In the genomic region with DNA sequence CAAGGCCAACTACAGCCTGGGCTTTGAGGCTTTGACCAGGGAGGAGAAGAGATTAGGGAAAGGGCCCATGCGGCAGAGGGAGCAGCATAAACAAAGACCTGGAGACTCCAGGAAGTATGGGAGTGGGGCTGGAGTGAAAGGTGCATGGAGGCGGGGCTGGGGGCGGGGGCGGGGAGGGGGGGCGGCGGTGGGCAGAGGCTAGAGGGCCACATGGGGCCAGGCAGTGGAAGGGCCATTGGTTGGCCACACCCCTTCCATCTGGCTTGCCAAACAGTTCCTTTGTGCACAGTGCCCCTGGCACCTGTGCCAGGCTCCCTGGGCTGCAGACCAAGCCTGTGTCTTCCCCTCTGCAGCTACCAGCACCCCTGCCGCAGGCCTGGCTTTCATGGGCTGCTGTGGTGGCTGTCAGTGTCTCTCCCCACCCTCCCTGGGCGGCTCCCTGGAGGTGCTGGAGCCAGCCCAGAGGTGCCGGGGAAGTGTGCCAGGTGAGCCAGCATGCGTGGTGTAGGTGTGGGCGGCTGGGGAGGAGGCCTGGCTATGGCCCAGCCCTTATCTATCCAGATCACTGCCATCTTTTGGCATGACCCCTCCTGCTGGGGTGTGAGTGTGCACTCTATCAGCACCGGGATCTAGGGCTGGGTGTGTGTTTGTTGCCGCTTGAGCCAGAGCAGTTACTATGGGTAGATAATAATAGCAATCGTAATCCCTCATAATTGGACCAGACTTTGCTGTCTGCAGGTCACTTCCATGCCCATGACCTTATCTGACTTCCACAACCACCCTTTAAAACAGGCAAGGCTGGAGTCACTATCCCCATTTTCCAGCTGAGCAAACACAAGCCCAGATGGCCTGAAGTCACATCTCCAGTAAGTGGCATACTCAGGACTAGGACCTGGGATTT, we compare ENCODE assay signal across 9 cellular contexts. TPM values are rescaled to one million over a fixed set of nuclear protein-coding genes. Genes with fewer than 3 reads are reported as not detected.
DNase-seq lines count a peak whose midpoint lies in the region; ATAC-seq and TF ChIP-seq lines count a peak whose summit lies in the region.
"Had no signal": no experiment of that assay in that cellular context is flagged by ENCODE, and none has a peak within 500 bp of the region (broad histone marks: within the 10 kb centered on the region; RNA-seq: fewer than 3 reads in every experiment).

No MANE protein-coding gene starts in this region.

- TF ChIP-seq POLR2A in transverse colon (IDR thresholded peaks at IDR 0.05), result no peak

- TF ChIP-seq EP300 in transverse colon (IDR thresholded peaks at IDR 0.05; ENCODE audit: low read depth), result no peak

- no peaks in the 10 kb centered on the region for H3K27me3 ChIP-seq in heart right ventricle
- H3K27me3 ChIP-seq in transverse colon, result no peaks in the 10 kb centered on the region

- H3K27ac Mint-ChIP-seq in T-helper 2 cell treated with Interferon-gamma antibody and Interleukin-4, amounts not matched to agents 5 μg/mL and 100 μg/mL, for 36 hours, result peak overlapping the region; percentile 43
- no peak overlapping the region for H3K27ac Mint-ChIP-seq in chondrocyte (ENCODE audit: unreplicated experiment)

- H3K4me1 ChIP-seq in heart right ventricle (peaks cover 33 to 100% (median 90%) of the 10 kb centered on the region in 9 donors), transverse colon (peaks cover 33 to 65% (median 48%) of the 10 kb centered on the region in 4 donors)

- CTCF ChIA-PET in RWPE1 (lab: Yijun Ruan, JAX), result interaction anchor here (0.6 to 0.7 kb wide), 2 partner anchors 72 to 1474 kb away, joined by 3 to 4 read pairs; no protein-coding TSS in a partner anchor

- peaks cover 39% of the 10 kb centered on the region for H3K36me3 Mint-ChIP-seq in T-helper 2 cell treated with Interferon-gamma antibody and Interleukin-4, amounts not matched to agents 5 μg/mL and 100 μg/mL, for 36 hours (ENCODE audit: low read depth)
- peaks cover 2% of the 10 kb centered on the region for H3K36me3 Mint-ChIP-seq in chondrocyte (ENCODE audit: low read depth)

- TF ChIP-seq CTCF in RWPE1 (conservative IDR thresholded peaks at IDR 0.05; ENCODE audit: low read depth), result no peak
- no peak for TF ChIP-seq CTCF in heart right ventricle (IDR thresholded peaks at IDR 0.05)
- no peak for TF ChIP-seq CTCF in transverse colon (IDR thresholded peaks at IDR 0.05)
- no peak for TF ChIP-seq CTCF in chondrocyte (IDR thresholded peaks at IDR 0.05)

- no peak for DNase-seq in T-helper 2 cell treated with Interferon-gamma antibody and Interleukin-4, amounts not matched to agents 5 μg/mL and 100 μg/mL, for 36 hours (ENCODE audit: low spot score)
- DNase-seq in T-helper 2 cell (no peak), RWPE1 (ENCODE audit: low spot score) (peak; percentile 54), heart right ventricle (peak; percentile 65 to 73), transverse colon (peak; percentile 85), epidermal melanocyte (ENCODE audit: insufficient read length, low spot score) (no peak), chondrocyte (ENCODE audit: low spot score) (no peak)

- H3K4me3 Mint-ChIP-seq in T-helper 2 cell treated with Interferon-gamma antibody and Interleukin-4, amounts not matched to agents 5 μg/mL and 100 μg/mL, for 36 hours, result no peak overlapping the region
- no peak overlapping the region for H3K4me3 Mint-ChIP-seq in chondrocyte (ENCODE audit: unreplicated experiment)

- H3K27ac ChIP-seq in RWPE1 (peak overlapping the region; percentile 75), heart right ventricle (peak overlapping the region; percentile 17 to 79 (median 67)), transverse colon (peak overlapping the region; percentile 14 to 50 (median 44))
- H3K27ac ChIP-seq: A549 had no signal

- H3K4me3 ChIP-seq in heart right ventricle (no peak overlapping the region), transverse colon (no peak overlapping the region)
- H3K4me3 ChIP-seq: A549 had no signal

- H3K9me3 Mint-ChIP-seq in T-helper 2 cell treated with Interferon-gamma antibody and Interleukin-4, amounts not matched to agents 5 μg/mL and 100 μg/mL, for 36 hours, result no peaks in the 10 kb centered on the region
- H3K9me3 Mint-ChIP-seq in chondrocyte (ENCODE audit: low read depth), result no peaks in the 10 kb centered on the region

- H3K9me3 ChIP-seq in heart right ventricle (no peaks in the 10 kb centered on the region), transverse colon (no peaks in the 10 kb centered on the region)
- H3K9me3 ChIP-seq: A549 had no signal

- ATAC-seq in heart right ventricle, result peak; percentile 27 to 81 (median 59)
- no peak for ATAC-seq in HG03571 (IDR thresholded peaks at IDR 0.05; ENCODE audit: unreplicated experiment)
- ATAC-seq: A549 had no signal

- intact Hi-C loops in heart right ventricle (cut with DNase I), result no loop called here
- intact Hi-C loops in transverse colon (cut with DNase I; ENCODE audit: low total_unique reads), result no loop called here

- H3K36me3 ChIP-seq in heart right ventricle, result peaks cover 0 to 55% (median 3%) of the 10 kb centered on the region in 9 donors
- H3K36me3 ChIP-seq in transverse colon, result no peaks in the 10 kb centered on the region

- POLR2A ChIA-PET in RWPE1 (lab: Yijun Ruan, JAX; ENCODE audit: low non-redundant PET), result no interaction called here

- in situ Hi-C loops in transverse colon (cut with MboI; ENCODE audit: low pct_ligation_motif_present in 1 of 4, low pct_unique_long_range_greater_than_20kb in 1 of 4, low sequenced_read_pairs in 3 of 4), result no loop called here

- WGBS in heart right ventricle, 2 donors, result 19 to 40% methylated on average over 14 of the region's 14 CpGs
- WGBS in transverse colon (ENCODE audit: low coverage in 1 of 2), 2 donors, result 26% methylated on average over 14 of the region's 14 CpGs; no CpG with 5 or more reads in 1 of the 2 donors

- H3K27me3 Mint-ChIP-seq in T-helper 2 cell treated with Interferon-gamma antibody and Interleukin-4, amounts not matched to agents 5 μg/mL and 100 μg/mL, for 36 hours (ENCODE audit: low read depth), result no peaks in the 10 kb centered on the region
- H3K27me3 Mint-ChIP-seq in chondrocyte (ENCODE audit: low read depth), result no peaks in the 10 kb centered on the region

- H3K4me1 Mint-ChIP-seq in T-helper 2 cell treated with Interferon-gamma antibody and Interleukin-4, amounts not matched to agents 5 μg/mL and 100 μg/mL, for 36 hours (ENCODE audit: low read depth), result peaks cover 50% of the 10 kb centered on the region
- H3K4me1 Mint-ChIP-seq in chondrocyte (ENCODE audit: low read depth), result peaks cover 12% of the 10 kb centered on the region

RNA-seq across cellular contexts. Expression of gene DNMT3A, which starts 30.5 kb away (rescaled TPM):
- 10 to 100 TPM; 14.8 to 23.7 (median 19.4) TPM for total RNA-seq in heart right ventricle
- polyA plus RNA-seq in heart right ventricle, result 10 to 100 TPM in 1 of 2 donors, 1 to 10 TPM in 1; 4.7 to 10.3 TPM
- 10 to 100 TPM; 16.1 to 33.7 (median 21.0) TPM for total RNA-seq in transverse colon
- total RNA-seq in chondrocyte, result 43.9 to 56.7 TPM (median 45.4 TPM) in 3 replicates

Comparison
In these comparisons a context has a peak if more than half of its experiments do, and no peak if none do; other contexts are left out.
1. DNase-seq: peak in RWPE1 (single experiment), heart right ventricle (2 of 2) and transverse colon (single experiment); none in T-helper 2 cell treated with Interferon-gamma antibody and Interleukin-4, amounts not matched to agents 5 μg/mL and 100 μg/mL, for 36 hours (single experiment), T-helper 2 cell (0 of 5), epidermal melanocyte (single experiment) and chondrocyte (single experiment).
2. Peak in every context shown above with its lines, with median percentiles within 50 percentile points of each other: H3K27ac ChIP-seq.